ENCODE assay signal across 21 cellular contexts in genomic region chr5:72837524-72838096, GRCh38. TPM values are rescaled to one million over a fixed set of nuclear protein-coding genes. Genes with fewer than 3 reads are reported as not detected.
DNase-seq lines count a peak whose midpoint lies in the region; ATAC-seq and FAIRE-seq lines count a peak whose summit lies in the region.
"Had no signal": no experiment of that assay in that cellular context is flagged by ENCODE, and none has a peak within 500 bp of the region (broad histone marks: within the 10 kb centered on the region; RNA-seq: fewer than 3 reads in every experiment).

No MANE protein-coding gene starts in this region.

- FAIRE-seq in islet of Langerhans (lab: Jason Lieb, UNC): peak; percentile 94
- FAIRE-seq: GM18507 had no signal

- DNase-seq in ACHN (peak; percentile 26), M059J (ENCODE audit: low read depth) (peak; percentile 18), renal cortical epithelial cell (ENCODE audit: low read depth) (peak; percentile 83), NOMO-1 treated with dmso at 0.1 percent for 144 hours (lab: John Stamatoyannopoulos, UW; ENCODE audit: unreplicated experiment) (no peak), EL (no peak)
- DNase-seq: activated CD4-positive, CD25-positive, alpha-beta regulatory T cell treated with anti-CD3 and anti-CD28 coated beads, Interleukin-2, amount 50 U/mL, for 72 hours; activated CD8-positive, alpha-beta T cell treated with anti-CD3 and anti-CD28 coated beads for 36 hours; activated effector memory CD4-positive, alpha-beta T cell treated with anti-CD3 and anti-CD28 coated beads, Interleukin-2, amount 50 U/mL, for 16 hours; activated naive CD8-positive, alpha-beta T cell treated with anti-CD3 and anti-CD28 coated beads, Interleukin-2, amount 10 ng/mL, durations not matched to agents 7 days and 5 days; activated T-cell treated with anti-CD3 and anti-CD28 coated beads for 4 hours; effector memory CD4-positive, alpha-beta T cell; GF-D8; KG1; lower lobe of right lung; NCI-H526; SIG-M5 had no signal

- in situ Hi-C loops in ACHN (cut with HindIII; ENCODE audit: low pct_ligation_motif_present, low pct_unique_long_range_greater_than_20kb, low sequenced_read_pairs): no loop called here

- ATAC-seq in GM18498 (IDR thresholded peaks at IDR 0.05; ENCODE audit: unreplicated experiment): no peak
- ATAC-seq: activated CD8-positive, alpha-beta T cell treated with anti-CD3 and anti-CD28 coated beads for 36 hours; gastroesophageal sphincter; Panc1 had no signal

RNA-seq across cellular contexts. Expression of gene TNPO1, which starts 21.1 kb away (rescaled TPM):
- total RNA-seq in M059J (2014; rRNA removed; shearing (Covaris generic)): 150 and 188 TPM in 2 replicates
- total RNA-seq in renal cortical epithelial cell: 176 and 258 TPM in 2 replicates

Comparison
In these comparisons a context has a peak if more than half of its experiments do, and no peak if none do; other contexts are left out.
1. DNase-seq: peak in ACHN (single experiment), M059J (single experiment) and renal cortical epithelial cell (single experiment); none in NOMO-1 treated with dmso at 0.1 percent for 144 hours (single experiment) and EL (single experiment).